Comparison of ENCODE assay signal across 8 cellular contexts in the genomic region with DNA sequence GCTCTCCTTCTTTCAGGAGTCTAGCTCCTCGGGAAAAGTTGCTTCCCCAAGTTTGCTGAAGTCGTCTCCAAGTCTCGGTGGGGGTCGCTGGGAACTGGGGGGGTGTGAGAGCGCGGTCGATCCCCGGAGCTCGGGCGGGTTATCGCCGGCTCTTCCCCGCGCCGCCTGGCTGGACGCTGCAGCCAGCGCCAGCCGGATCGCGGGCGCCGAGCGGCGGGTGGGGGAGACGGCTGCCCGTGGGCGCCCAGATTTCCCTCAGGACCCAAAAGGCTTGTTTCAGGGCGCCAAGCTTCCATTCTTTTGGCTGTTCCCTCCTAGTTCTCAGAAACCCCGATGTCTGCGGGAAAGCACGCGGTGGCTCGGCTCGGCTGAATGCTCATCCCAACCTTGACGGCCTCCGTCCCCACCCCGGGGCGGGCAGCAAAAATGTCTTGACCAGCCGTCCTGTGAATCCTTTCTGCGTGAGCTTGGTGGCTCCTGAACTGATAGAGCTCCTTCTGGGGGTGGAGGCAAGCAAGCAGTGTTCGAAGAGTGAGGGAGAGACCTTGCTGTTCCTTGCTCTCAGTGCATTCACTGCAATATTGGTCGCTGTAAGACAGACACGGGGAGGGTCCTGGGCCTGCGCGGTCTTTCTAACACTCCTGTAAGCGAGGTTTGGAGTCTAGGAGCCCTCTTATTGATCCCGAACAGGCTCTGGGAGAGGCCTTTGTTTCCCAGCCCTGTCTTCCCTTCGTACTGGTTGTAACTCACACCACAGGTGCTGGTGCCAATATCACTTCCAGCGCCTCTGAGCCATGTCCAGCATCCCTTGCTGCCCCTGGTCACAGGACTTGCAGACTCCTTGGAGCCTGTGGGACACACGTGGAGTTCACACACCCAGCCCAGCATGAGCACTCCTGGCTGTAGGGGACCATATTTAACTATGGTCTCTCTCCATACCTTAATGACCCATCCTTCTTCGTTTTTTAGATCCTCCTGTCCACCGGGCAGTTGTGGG. TPM values are rescaled to one million over a fixed set of nuclear protein-coding genes. Genes with fewer than 3 reads are reported as not detected.
A peak's percentile ranks its signal among the peaks of the same experiment; 100 is the strongest.
DNase-seq lines count a peak whose midpoint lies in the region; ATAC-seq and TF ChIP-seq lines count a peak whose summit lies in the region.

No MANE protein-coding gene starts in this region.

- CTCF ChIA-PET in A673 (lab: Charles Lee), result interaction anchor here (0.6 to 1.0 kb wide), 3 partner anchors 10 to 198 kb away, joined by 4 to 8 read pairs (median 5); no protein-coding TSS in a partner anchor
- CTCF ChIA-PET in HEK293 (lab: Yijun Ruan, JAX), result interaction anchor here (0.6 to 1.8 kb wide), 10 partner anchors 10 to 200 kb away, joined by 3 to 13 read pairs (median 4); no protein-coding TSS in a partner anchor

- H3K9ac ChIP-seq in iPS-18a (ENCODE audit: low read length), result peak overlapping the region; percentile 3
- H3K9ac ChIP-seq in skeletal muscle tissue (ENCODE audit: low read depth in 1 of 3, low read length in 3 of 3), result peak overlapping the region; percentile 95 to 100 (median 98)

- H3K9me3 ChIP-seq in A673 (ENCODE audit: low read depth, low read length, poor library complexity, severe bottlenecking), result no peaks in the 10 kb centered on the region
- no peaks in the 10 kb centered on the region for H3K9me3 ChIP-seq in HEK293 (ENCODE audit: control insufficient read depth, insufficient read depth, low read depth, low read length)
- H3K9me3 ChIP-seq in ascending aorta, result no peaks in the 10 kb centered on the region
- H3K9me3 ChIP-seq in iPS-18a (ENCODE audit: control insufficient read depth, low read depth, low read length), result no peaks in the 10 kb centered on the region
- no peaks in the 10 kb centered on the region for H3K9me3 ChIP-seq in skeletal muscle tissue (ENCODE audit: control insufficient read depth in 3 of 3, low read length in 3 of 3)

- peaks cover 11% of the 10 kb centered on the region for H3K36me3 ChIP-seq in A673 (ENCODE audit: insufficient read depth, low read length, poor library complexity, severe bottlenecking)
- H3K36me3 ChIP-seq in HEK293 (ENCODE audit: control insufficient read depth in 2 of 2, insufficient read depth in 1 of 2, low read length in 2 of 2), result peaks cover 0 to 22% of the 10 kb centered on the region in 2 experiments; a peak in 1 of 3 replicates
- peaks cover 51 to 62% of the 10 kb centered on the region in 2 donors for H3K36me3 ChIP-seq in ascending aorta
- H3K36me3 ChIP-seq in iPS-18a (ENCODE audit: control insufficient read depth, low read depth, low read length), result no peaks in the 10 kb centered on the region
- peaks cover 23 to 29% (median 25%) of the 10 kb centered on the region in 3 donors for H3K36me3 ChIP-seq in skeletal muscle tissue (ENCODE audit: control insufficient read depth in 3 of 3, insufficient read depth in 3 of 3, low read length in 3 of 3)

- H3K27ac ChIP-seq in A673 (ENCODE audit: low read depth, low read length, poor library complexity, severe bottlenecking), result peak overlapping the region; percentile 79
- H3K27ac ChIP-seq in HEK293 (ENCODE audit: extremely low read depth, low read depth, low read length), result peak overlapping the region; percentile 90
- H3K27ac ChIP-seq in ascending aorta, result peak overlapping the region; percentile 97 to 98
- H3K27ac ChIP-seq in iPS-18a (ENCODE audit: low read length), result no peak overlapping the region
- H3K27ac ChIP-seq in skeletal muscle tissue (ENCODE audit: low read depth, low read length), result peak overlapping the region; percentile 94

- DNase-seq in A673 (ENCODE audit: low spot score) (peak; percentile 70), ascending aorta (ENCODE audit: low spot score in 2 of 2) (no peak), NCI-H345 (lab: John Stamatoyannopoulos, UW) (no peak)

- H3K4me1 ChIP-seq in A673 (ENCODE audit: insufficient read depth, low read length, poor library complexity, severe bottlenecking) (peaks cover 24% of the 10 kb centered on the region), HEK293 (ENCODE audit: control insufficient read depth, insufficient read depth, low read length) (no peaks in the 10 kb centered on the region; the same call in 1 of the 2 replicates), ascending aorta (peaks cover 9 to 17% of the 10 kb centered on the region in 2 donors), iPS-18a (ENCODE audit: control insufficient read depth, low read depth, low read length) (peaks cover 26% of the 10 kb centered on the region), skeletal muscle tissue (ENCODE audit: control insufficient read depth in 3 of 3, insufficient read depth in 3 of 3, low read length in 3 of 3) (peaks cover 64 to 75% (median 70%) of the 10 kb centered on the region in 3 donors)

- no peak for TF ChIP-seq CTCF in A673 (conservative IDR thresholded peaks at IDR 0.05; ENCODE audit: low read depth, low read length)
- TF ChIP-seq CTCF in HEK293 (tag by site-specific recombination; IDR thresholded peaks at IDR 0.05), result 0 out of 2 replicates have a peak, but pooled peaks have one; percentile 15
- TF ChIP-seq CTCF in ascending aorta (IDR thresholded peaks at IDR 0.05), result no peak

- intact Hi-C loops in A673 (cut with micrococcal nuclease; ENCODE audit: unreplicated experiment) (no loop called here), ascending aorta (cut with DNase I) (no loop called here)

- BruUV-seq in A673 (replicated peaks; lab: Mats Ljungman, UMichigan), result no TSS peak

- ATAC-seq in HG03460 (IDR thresholded peaks at IDR 0.05; ENCODE audit: unreplicated experiment) (no peak), GM21723 (IDR thresholded peaks at IDR 0.05; ENCODE audit: unreplicated experiment) (no peak)

- H3K27me3 ChIP-seq in A673 (replicated peaks; ENCODE audit: insufficient read depth, low read depth, low read length, poor library complexity) (peaks cover 25% of the 10 kb centered on the region), ascending aorta (no peaks in the 10 kb centered on the region), iPS-18a (ENCODE audit: control insufficient read depth, insufficient read depth, low read length) (peaks cover 96% of the 10 kb centered on the region), skeletal muscle tissue (ENCODE audit: control insufficient read depth in 3 of 3, insufficient read depth in 3 of 3, low read length in 3 of 3) (no peaks in the 10 kb centered on the region)

- POLR2A ChIA-PET in A673 (lab: Charles Lee; ENCODE audit: low non-redundant PET), result no interaction called here
- POLR2A ChIA-PET in HEK293 (lab: Yijun Ruan, JAX), result interaction anchor here (1.0 to 1.8 kb wide), 8 partner anchors 15 to 137 kb away, joined by 3 to 8 read pairs (median 4); no protein-coding TSS in a partner anchor

- H3K4me3 ChIP-seq in A673 (ENCODE audit: low read depth, low read length, poor library complexity, severe bottlenecking) (peak overlapping the region; percentile 75), HEK293 (ENCODE audit: low read depth, low read length) (peak overlapping the region; percentile 75), ascending aorta (peak overlapping the region; percentile 87 to 99), iPS-18a (ENCODE audit: low read length) (peak overlapping the region; percentile 72), skeletal muscle tissue (ENCODE audit: low read length in 3 of 3) (peak overlapping the region; percentile 87 to 95 (median 90))

TF ChIP-seq in HEK293, 187 proteins besides CTCF, POLR2A, EP300 and RAD21 (continues in another document):
- TF ChIP-seq ZNF341 (tag by site-specific recombination; IDR thresholded peaks at IDR 0.05; ENCODE audit: low read depth) (peak; percentile 99), ZNF501 (tag by site-specific recombination; IDR thresholded peaks at IDR 0.05) (0 out of 2 replicates have a peak, but pooled peaks have one; percentile 9), GLIS2 (tag by site-specific recombination; IDR thresholded peaks at IDR 0.05) (peak; percentile 12; the same call in 1 of the 2 replicates), ZNF324 (tag by site-specific recombination; IDR thresholded peaks at IDR 0.05) (no peak), ZNF76 (tag by site-specific recombination; IDR thresholded peaks at IDR 0.05; ENCODE audit: borderline replicate concordance, low read depth) (0 out of 2 replicates have a peak, but pooled peaks have one; percentile 12), ZIC2 (tag by site-specific recombination; IDR thresholded peaks at IDR 0.05) (0 out of 2 replicates have a peak, but pooled peaks have one; percentile 9), ZNF610 (tag by site-specific recombination; IDR thresholded peaks at IDR 0.05; ENCODE audit: borderline replicate concordance) (no peak), SETDB1 (IDR thresholded peaks at IDR 0.05; ENCODE audit: insufficient read length, low read length) (no peak), ZBTB1 (tag by site-specific recombination; IDR thresholded peaks at IDR 0.05) (no peak), ZNF140 (tag by site-specific recombination; IDR thresholded peaks at IDR 0.05) (no peak)
- TF ChIP-seq, protein P1, sequence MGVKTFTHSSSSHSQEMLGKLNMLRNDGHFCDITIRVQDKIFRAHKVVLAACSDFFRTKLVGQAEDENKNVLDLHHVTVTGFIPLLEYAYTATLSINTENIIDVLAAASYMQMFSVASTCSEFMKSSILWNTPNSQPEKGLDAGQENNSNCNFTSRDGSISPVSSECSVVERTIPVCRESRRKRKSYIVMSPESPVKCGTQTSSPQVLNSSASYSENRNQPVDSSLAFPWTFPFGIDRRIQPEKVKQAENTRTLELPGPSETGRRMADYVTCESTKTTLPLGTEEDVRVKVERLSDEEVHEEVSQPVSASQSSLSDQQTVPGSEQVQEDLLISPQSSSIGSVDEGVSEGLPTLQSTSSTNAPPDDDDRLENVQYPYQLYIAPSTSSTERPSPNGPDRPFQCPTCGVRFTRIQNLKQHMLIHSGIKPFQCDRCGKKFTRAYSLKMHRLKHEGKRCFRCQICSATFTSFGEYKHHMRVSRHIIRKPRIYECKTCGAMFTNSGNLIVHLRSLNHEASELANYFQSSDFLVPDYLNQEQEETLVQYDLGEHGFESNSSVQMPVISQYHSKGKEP (tag by site-specific recombination; IDR thresholded peaks at IDR 0.05), result peak; percentile 35; the same call in 1 of the 2 replicates
- TF ChIP-seq, protein P2, sequence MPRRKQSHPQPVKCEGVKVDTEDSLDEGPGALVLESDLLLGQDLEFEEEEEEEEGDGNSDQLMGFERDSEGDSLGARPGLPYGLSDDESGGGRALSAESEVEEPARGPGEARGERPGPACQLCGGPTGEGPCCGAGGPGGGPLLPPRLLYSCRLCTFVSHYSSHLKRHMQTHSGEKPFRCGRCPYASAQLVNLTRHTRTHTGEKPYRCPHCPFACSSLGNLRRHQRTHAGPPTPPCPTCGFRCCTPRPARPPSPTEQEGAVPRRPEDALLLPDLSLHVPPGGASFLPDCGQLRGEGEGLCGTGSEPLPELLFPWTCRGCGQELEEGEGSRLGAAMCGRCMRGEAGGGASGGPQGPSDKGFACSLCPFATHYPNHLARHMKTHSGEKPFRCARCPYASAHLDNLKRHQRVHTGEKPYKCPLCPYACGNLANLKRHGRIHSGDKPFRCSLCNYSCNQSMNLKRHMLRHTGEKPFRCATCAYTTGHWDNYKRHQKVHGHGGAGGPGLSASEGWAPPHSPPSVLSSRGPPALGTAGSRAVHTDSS (tag by site-specific recombination; IDR thresholded peaks at IDR 0.05), result no peak

RNA-seq across cellular contexts. Expression of a gene that starts 1.8 kb away (rescaled TPM):
- total RNA-seq in A673 (2021) (12.0 and 14.1 TPM in 2 replicates), ascending aorta (344 TPM), skeletal muscle tissue (6.8 TPM)

Comparison
In these comparisons a context has a peak if more than half of its experiments do, and no peak if none do; other contexts are left out.
1. RNA of a gene that starts 1.8 kb away (total RNA-seq): 344 TPM in ascending aorta (single experiment); 12.0 to 14.1 TPM in A673 and 6.8 TPM in skeletal muscle tissue (single experiment); every median in the first group is over 10 times any median in the second.
2. Peak in every context shown above with its lines, with median percentiles within 50 percentile points of each other: H3K4me3 ChIP-seq.